33 cellular contexts compared by ENCODE assay signal in the genomic region with DNA sequence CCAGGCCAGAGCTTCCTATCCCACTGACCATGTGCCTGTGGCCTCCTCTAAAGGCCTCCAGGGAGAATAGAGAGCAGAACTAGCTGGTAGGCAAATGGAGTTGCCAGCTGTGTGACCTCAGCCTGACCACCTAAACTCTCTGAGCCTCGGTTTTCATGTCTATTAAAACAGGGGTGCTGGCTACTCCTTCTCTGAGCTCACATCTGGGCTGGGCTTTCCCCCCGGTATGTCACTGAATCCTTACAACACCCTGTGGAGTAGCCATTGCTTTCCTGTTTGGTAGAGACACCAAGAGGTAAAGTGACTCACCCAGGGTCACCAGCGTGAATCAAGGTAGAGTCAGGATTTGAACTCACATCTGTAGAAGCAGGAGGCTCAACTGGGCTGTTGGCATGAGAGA.
"Had no signal": no experiment of that assay in that cellular context is flagged by ENCODE, and none has a peak within 500 bp of the region (broad histone marks: within the 10 kb centered on the region; RNA-seq: fewer than 3 reads in every experiment).

No MANE protein-coding gene starts in this region.

- H3K36me3 ChIP-seq: brain microvascular endothelial cell, MG63, WERI-Rb-1 had no signal

- H3K4me1 Mint-ChIP-seq: activated CD4-positive, alpha-beta T cell treated with anti-CD3 and anti-CD28 coated beads, Interleukin-2, amount 10 ng/mL, durations not matched to agents 7 days and 5 days; activated T-helper 17 cell treated with anti-CD3 and anti-CD28 coated beads, Interleukin-2, amount 50 U/mL, for 72 hours had no signal

- H3K27ac ChIP-seq: brain microvascular endothelial cell, PC-9, RWPE1, WERI-Rb-1 had no signal

- H3K27me3 Mint-ChIP-seq: activated naive CD8-positive, alpha-beta T cell treated with anti-CD3 and anti-CD28 coated beads for 36 hours; activated T-helper 17 cell treated with anti-CD3 and anti-CD28 coated beads, Interleukin-2, amount 50 U/mL, for 72 hours had no signal

- H3K27ac Mint-ChIP-seq: activated CD4-positive, alpha-beta T cell treated with anti-CD3 and anti-CD28 coated beads, Interleukin-2, amount 10 ng/mL, durations not matched to agents 7 days and 5 days; activated naive CD8-positive, alpha-beta T cell treated with anti-CD3 and anti-CD28 coated beads for 36 hours; activated T-cell treated with anti-CD3 and anti-CD28 coated beads, Interleukin-2, amount 50 U/mL, for 72 hours; activated T-helper 17 cell treated with anti-CD3 and anti-CD28 coated beads, Interleukin-2, amount 50 U/mL, for 72 hours had no signal

- H3K4me3 Mint-ChIP-seq: activated CD4-positive, alpha-beta T cell treated with anti-CD3 and anti-CD28 coated beads, Interleukin-2, amount 10 ng/mL, durations not matched to agents 7 days and 5 days; activated naive CD8-positive, alpha-beta T cell treated with anti-CD3 and anti-CD28 coated beads for 36 hours; activated T-cell treated with anti-CD3 and anti-CD28 coated beads, Interleukin-2, amount 50 U/mL, for 72 hours; activated T-helper 17 cell treated with anti-CD3 and anti-CD28 coated beads, Interleukin-2, amount 50 U/mL, for 72 hours had no signal

- H3K27me3 ChIP-seq: brain microvascular endothelial cell, MG63 had no signal

- DNase-seq: activated CD4-positive, alpha-beta T cell treated with anti-CD3 and anti-CD28 coated beads, Interleukin-2, amount 10 ng/mL, durations not matched to agents 7 days and 5 days; activated CD4-positive, alpha-beta T cell treated with anti-CD3 and anti-CD28 coated beads, Interleukin-2, amount 50 U/mL, for 48 hours; activated CD4-positive, CD25-positive, alpha-beta regulatory T cell; activated naive CD4-positive, alpha-beta T cell; activated naive CD4-positive, alpha-beta T cell treated with anti-CD3 and anti-CD28 coated beads, Interleukin-2, amount 50 U/mL, for 16 hours; activated naive CD8-positive, alpha-beta T cell treated with anti-CD3 and anti-CD28 coated beads for 36 hours; activated T-cell treated with anti-CD3 and anti-CD28 coated beads, Interleukin-2, amount 50 U/mL, for 1 hour; activated T-cell treated with anti-CD3 and anti-CD28 coated beads, Interleukin-2, amount 50 U/mL, for 72 hours; amniotic stem cell; brain microvascular endothelial cell; central memory CD4-positive, alpha-beta T cell; Kasumi-1; KBM-7; MG63; NCI-H1048; NCI-H1105 treated with DMSO at 0.1 percent for 48 hours; NCI-H1436; NCI-H1694; NCI-H1930; NCI-H2081 treated with DMSO at 0.1 percent for 48 hours; NCI-H226; NCI-H446 treated with DMSO at 0.1 percent for 48 hours; NCI-H524; NCI-H69; PC-9; SW 1271; T-helper 1 cell; T-helper 2 cell; T-helper 9 cell; WERI-Rb-1 had no signal

- ATAC-seq: activated T-cell treated with anti-CD3 and anti-CD28 coated beads, Interleukin-2, amount 50 U/mL, for 72 hours; activated T-helper 17 cell treated with anti-CD3 and anti-CD28 coated beads, Interleukin-2, amount 50 U/mL, for 72 hours; Right ventricle myocardium inferior had no signal

- H3K9me3 Mint-ChIP-seq: activated CD4-positive, alpha-beta T cell treated with anti-CD3 and anti-CD28 coated beads, Interleukin-2, amount 10 ng/mL, durations not matched to agents 7 days and 5 days; activated T-helper 17 cell treated with anti-CD3 and anti-CD28 coated beads, Interleukin-2, amount 50 U/mL, for 72 hours had no signal

- H3K4me3 ChIP-seq: MG63, PC-9 had no signal
